Comparison of ENCODE assay signal across 1 cellular context in genomic region chr4:47390438-47391125, GRCh38.
TF ChIP-seq lines count a peak whose summit lies in the region.

No MANE protein-coding gene starts in this region.

TF ChIP-seq in GM23338, 12 proteins besides CTCF, POLR2A, EP300 and RAD21 (continued from another document):
- no peak for TF ChIP-seq JUNB (IDR thresholded peaks at IDR 0.05; ENCODE audit: unreplicated experiment)
